ENCODE assay signal across 8 cellular contexts in genomic region chr20:10511507-10512231, GRCh38.
A peak's percentile ranks its signal among the peaks of the same experiment; 100 is the strongest.
DNase-seq lines count a peak whose midpoint lies in the region; ATAC-seq, FAIRE-seq and TF ChIP-seq lines count a peak whose summit lies in the region.

No MANE protein-coding gene starts in this region.

- DNase-seq in Caki2 (ENCODE audit: low read depth): peak; percentile 95
- peak; percentile 74 for DNase-seq in GM20000 (ENCODE audit: low spot score)
- peak; percentile 86 for DNase-seq in HK-2 (ENCODE audit: unreplicated experiment)
- peak; percentile 92 for DNase-seq in RWPE1 (ENCODE audit: low spot score)
- peak; percentile 56 for DNase-seq in activated T-helper 9 cell treated with anti-CD3 and anti-CD28 coated beads, Interleukin-2, amount 50 U/mL, for 16 hours (ENCODE audit: low read depth)
- peak; percentile 12 to 59 for DNase-seq in frontal cortex (ENCODE audit: low spot score in 2 of 2)
- peak in 5 of 6 donors; percentile 44 to 71 (median 63) for DNase-seq in pancreas
- peak; percentile 71 to 91 for DNase-seq in tibial nerve (ENCODE audit: low spot score in 2 of 2)

- no peaks in the 10 kb centered on the region for H3K9me3 ChIP-seq in pancreas
- H3K9me3 ChIP-seq in tibial nerve: no peaks in the 10 kb centered on the region

- POLR2A ChIA-PET in RWPE1 (lab: Yijun Ruan, JAX; ENCODE audit: low non-redundant PET): no interaction called here

- in situ Hi-C loops in Caki2 (cut with HindIII; ENCODE audit: low pct_unique_long_range_greater_than_20kb, low sequenced_read_pairs): no loop called here

- intact Hi-C loops in pancreas (cut with DNase I): no loop called here

- FAIRE-seq in frontal cortex (lab: Jason Lieb, UNC) (peak; percentile 31), pancreas (lab: Jason Lieb, UNC) (no peak)

- peak; percentile 87 to 96 (median 94) for ATAC-seq in pancreas

- H3K36me3 ChIP-seq in pancreas (no peaks in the 10 kb centered on the region), tibial nerve (no peaks in the 10 kb centered on the region)

- peak in 1 of 2 donors; percentile 90 for TF ChIP-seq EP300 in tibial nerve (IDR thresholded peaks at IDR 0.05)

- H3K4me1 ChIP-seq in pancreas: peaks cover 3 to 15% (median 5%) of the 10 kb centered on the region in 3 donors
- H3K4me1 ChIP-seq in tibial nerve: peaks cover 4 to 79% (median 28%) of the 10 kb centered on the region in 4 donors

- peak overlapping the region; percentile 93 for H3K27ac ChIP-seq in RWPE1
- H3K27ac ChIP-seq in pancreas: peak overlapping the region in 1 of 4 donors; percentile 26
- H3K27ac ChIP-seq in tibial nerve: peak overlapping the region; percentile 50 to 73 (median 58)

- CTCF ChIA-PET in RWPE1 (lab: Yijun Ruan, JAX): no interaction called here

- peak in 1 of 2 donors; percentile 16 for TF ChIP-seq POLR2A in tibial nerve (IDR thresholded peaks at IDR 0.05)

- TF ChIP-seq CTCF in GM20000 (IDR thresholded peaks at IDR 0.05; ENCODE audit: extremely low read depth, missing control alignments) (no peak), RWPE1 (conservative IDR thresholded peaks at IDR 0.05; ENCODE audit: low read depth) (no peak), pancreas (IDR thresholded peaks at IDR 0.05) (no peak), tibial nerve (IDR thresholded peaks at IDR 0.05) (peak in 1 of 5 experiments; percentile 18)

- WGBS in pancreas, 2 donors: 26 to 41% methylated on average over 5 of the region's 5 CpGs
- 17 to 20% methylated on average over 5 of the region's 5 CpGs for WGBS in tibial nerve, 2 donors

- H3K4me3 ChIP-seq in pancreas (no peak overlapping the region), tibial nerve (no peak overlapping the region)

- H3K27me3 ChIP-seq in pancreas (no peaks in the 10 kb centered on the region), tibial nerve (no peaks in the 10 kb centered on the region)

Comparison
In these comparisons a context has a peak if more than half of its experiments do, and no peak if none do; other contexts are left out.
1. DNase-seq: peak in every context shown above with its lines; median percentile 95 in Caki2; 92 in RWPE1; 86 in HK-2; 81 in tibial nerve; 74 in GM20000; 63 in pancreas; 56 in activated T-helper 9 cell treated with anti-CD3 and anti-CD28 coated beads, Interleukin-2, amount 50 U/mL, for 16 hours; 36 in frontal cortex.